Comparison of ENCODE assay signal across 1 cellular context in the genomic region with DNA sequence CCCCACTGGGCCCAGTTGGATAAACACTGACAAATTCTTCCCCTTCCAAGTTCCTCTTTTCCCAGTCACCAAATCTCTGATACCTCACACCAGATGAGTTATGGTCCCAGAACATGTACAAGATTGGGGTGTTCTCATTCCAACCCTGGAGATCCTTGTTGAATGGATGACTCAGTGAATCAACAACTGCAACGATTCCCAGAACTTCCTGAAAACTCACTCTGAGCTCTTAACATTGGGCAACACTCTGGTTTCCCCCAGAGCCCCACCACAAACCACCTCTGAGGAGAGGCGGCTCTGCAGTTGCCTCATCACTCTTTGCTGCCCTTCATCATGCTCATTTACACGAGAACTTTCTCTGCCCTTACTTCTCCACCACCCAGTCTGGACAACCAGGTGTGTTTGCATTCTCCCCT.
TF ChIP-seq lines count a peak whose summit lies in the region.

No MANE protein-coding gene starts in this region.

TF ChIP-seq in K562, 482 proteins besides CTCF, POLR2A, EP300 and RAD21 (continued from another document and continues in another):
- TF ChIP-seq, protein P1, sequence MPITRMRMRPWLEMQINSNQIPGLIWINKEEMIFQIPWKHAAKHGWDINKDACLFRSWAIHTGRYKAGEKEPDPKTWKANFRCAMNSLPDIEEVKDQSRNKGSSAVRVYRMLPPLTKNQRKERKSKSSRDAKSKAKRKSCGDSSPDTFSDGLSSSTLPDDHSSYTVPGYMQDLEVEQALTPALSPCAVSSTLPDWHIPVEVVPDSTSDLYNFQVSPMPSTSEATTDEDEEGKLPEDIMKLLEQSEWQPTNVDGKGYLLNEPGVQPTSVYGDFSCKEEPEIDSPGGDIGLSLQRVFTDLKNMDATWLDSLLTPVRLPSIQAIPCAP (CRISPR knock-in tag; IDR thresholded peaks at IDR 0.05; ENCODE audit: borderline replicate concordance) = no peak
- TF ChIP-seq, protein P2, sequence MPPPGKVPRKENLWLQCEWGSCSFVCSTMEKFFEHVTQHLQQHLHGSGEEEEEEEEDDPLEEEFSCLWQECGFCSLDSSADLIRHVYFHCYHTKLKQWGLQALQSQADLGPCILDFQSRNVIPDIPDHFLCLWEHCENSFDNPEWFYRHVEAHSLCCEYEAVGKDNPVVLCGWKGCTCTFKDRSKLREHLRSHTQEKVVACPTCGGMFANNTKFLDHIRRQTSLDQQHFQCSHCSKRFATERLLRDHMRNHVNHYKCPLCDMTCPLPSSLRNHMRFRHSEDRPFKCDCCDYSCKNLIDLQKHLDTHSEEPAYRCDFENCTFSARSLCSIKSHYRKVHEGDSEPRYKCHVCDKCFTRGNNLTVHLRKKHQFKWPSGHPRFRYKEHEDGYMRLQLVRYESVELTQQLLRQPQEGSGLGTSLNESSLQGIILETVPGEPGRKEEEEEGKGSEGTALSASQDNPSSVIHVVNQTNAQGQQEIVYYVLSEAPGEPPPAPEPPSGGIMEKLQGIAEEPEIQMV (tag; conservative IDR thresholded peaks at IDR 0.05; ENCODE audit: low read depth) = 0 out of 2 replicates have a peak, but pooled peaks have one; percentile 13
- no peak for TF ChIP-seq SP1 (CRISPR knock-in tag; IDR thresholded peaks at IDR 0.05)
- TF ChIP-seq YY1 (IDR thresholded peaks at IDR 0.05; ENCODE audit: borderline replicate concordance in 1 of 3, control insufficient read depth in 1 of 3, extremely low read depth in 1 of 3, insufficient read depth in 3 of 3, insufficient read length in 1 of 3, insufficient replicate concordance in 2 of 3, low read depth in 1 of 3, low read length in 2 of 3) = no peak
- no peak for TF ChIP-seq HNRNPK (IDR thresholded peaks at IDR 0.05; ENCODE audit: low read depth, low read length, poor library complexity, severe bottlenecking)
- peak; percentile 39; the same call in 1 of the 2 replicates for TF ChIP-seq LEF1 (IDR thresholded peaks at IDR 0.05)
- TF ChIP-seq MEIS2 (IDR thresholded peaks at IDR 0.05; ENCODE audit: partially characterized antibody) = peak; percentile 97
- TF ChIP-seq EZH2 (IDR thresholded peaks at IDR 0.05; ENCODE audit: borderline replicate concordance, low read depth, low read length) = no peak
- TF ChIP-seq CXXC5 (CRISPR knock-in tag; IDR thresholded peaks at IDR 0.05) = no peak
- TF ChIP-seq HNRNPLL (IDR thresholded peaks at IDR 0.05; ENCODE audit: low read depth, low read length, poor library complexity, severe bottlenecking) = no peak
- TF ChIP-seq GATA2 (CRISPR knock-in tag; IDR thresholded peaks at IDR 0.05) = no peak
- TF ChIP-seq TCF7L2 (IDR thresholded peaks at IDR 0.05; ENCODE audit: low read depth, low read length) = no peak
- TF ChIP-seq, protein P3, sequence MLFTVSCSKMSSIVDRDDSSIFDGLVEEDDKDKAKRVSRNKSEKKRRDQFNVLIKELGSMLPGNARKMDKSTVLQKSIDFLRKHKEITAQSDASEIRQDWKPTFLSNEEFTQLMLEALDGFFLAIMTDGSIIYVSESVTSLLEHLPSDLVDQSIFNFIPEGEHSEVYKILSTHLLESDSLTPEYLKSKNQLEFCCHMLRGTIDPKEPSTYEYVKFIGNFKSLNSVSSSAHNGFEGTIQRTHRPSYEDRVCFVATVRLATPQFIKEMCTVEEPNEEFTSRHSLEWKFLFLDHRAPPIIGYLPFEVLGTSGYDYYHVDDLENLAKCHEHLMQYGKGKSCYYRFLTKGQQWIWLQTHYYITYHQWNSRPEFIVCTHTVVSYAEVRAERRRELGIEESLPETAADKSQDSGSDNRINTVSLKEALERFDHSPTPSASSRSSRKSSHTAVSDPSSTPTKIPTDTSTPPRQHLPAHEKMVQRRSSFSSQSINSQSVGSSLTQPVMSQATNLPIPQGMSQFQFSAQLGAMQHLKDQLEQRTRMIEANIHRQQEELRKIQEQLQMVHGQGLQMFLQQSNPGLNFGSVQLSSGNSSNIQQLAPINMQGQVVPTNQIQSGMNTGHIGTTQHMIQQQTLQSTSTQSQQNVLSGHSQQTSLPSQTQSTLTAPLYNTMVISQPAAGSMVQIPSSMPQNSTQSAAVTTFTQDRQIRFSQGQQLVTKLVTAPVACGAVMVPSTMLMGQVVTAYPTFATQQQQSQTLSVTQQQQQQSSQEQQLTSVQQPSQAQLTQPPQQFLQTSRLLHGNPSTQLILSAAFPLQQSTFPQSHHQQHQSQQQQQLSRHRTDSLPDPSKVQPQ (CRISPR knock-in tag; IDR thresholded peaks at IDR 0.05; ENCODE audit: borderline replicate concordance) = no peak
- TF ChIP-seq, protein P4, sequence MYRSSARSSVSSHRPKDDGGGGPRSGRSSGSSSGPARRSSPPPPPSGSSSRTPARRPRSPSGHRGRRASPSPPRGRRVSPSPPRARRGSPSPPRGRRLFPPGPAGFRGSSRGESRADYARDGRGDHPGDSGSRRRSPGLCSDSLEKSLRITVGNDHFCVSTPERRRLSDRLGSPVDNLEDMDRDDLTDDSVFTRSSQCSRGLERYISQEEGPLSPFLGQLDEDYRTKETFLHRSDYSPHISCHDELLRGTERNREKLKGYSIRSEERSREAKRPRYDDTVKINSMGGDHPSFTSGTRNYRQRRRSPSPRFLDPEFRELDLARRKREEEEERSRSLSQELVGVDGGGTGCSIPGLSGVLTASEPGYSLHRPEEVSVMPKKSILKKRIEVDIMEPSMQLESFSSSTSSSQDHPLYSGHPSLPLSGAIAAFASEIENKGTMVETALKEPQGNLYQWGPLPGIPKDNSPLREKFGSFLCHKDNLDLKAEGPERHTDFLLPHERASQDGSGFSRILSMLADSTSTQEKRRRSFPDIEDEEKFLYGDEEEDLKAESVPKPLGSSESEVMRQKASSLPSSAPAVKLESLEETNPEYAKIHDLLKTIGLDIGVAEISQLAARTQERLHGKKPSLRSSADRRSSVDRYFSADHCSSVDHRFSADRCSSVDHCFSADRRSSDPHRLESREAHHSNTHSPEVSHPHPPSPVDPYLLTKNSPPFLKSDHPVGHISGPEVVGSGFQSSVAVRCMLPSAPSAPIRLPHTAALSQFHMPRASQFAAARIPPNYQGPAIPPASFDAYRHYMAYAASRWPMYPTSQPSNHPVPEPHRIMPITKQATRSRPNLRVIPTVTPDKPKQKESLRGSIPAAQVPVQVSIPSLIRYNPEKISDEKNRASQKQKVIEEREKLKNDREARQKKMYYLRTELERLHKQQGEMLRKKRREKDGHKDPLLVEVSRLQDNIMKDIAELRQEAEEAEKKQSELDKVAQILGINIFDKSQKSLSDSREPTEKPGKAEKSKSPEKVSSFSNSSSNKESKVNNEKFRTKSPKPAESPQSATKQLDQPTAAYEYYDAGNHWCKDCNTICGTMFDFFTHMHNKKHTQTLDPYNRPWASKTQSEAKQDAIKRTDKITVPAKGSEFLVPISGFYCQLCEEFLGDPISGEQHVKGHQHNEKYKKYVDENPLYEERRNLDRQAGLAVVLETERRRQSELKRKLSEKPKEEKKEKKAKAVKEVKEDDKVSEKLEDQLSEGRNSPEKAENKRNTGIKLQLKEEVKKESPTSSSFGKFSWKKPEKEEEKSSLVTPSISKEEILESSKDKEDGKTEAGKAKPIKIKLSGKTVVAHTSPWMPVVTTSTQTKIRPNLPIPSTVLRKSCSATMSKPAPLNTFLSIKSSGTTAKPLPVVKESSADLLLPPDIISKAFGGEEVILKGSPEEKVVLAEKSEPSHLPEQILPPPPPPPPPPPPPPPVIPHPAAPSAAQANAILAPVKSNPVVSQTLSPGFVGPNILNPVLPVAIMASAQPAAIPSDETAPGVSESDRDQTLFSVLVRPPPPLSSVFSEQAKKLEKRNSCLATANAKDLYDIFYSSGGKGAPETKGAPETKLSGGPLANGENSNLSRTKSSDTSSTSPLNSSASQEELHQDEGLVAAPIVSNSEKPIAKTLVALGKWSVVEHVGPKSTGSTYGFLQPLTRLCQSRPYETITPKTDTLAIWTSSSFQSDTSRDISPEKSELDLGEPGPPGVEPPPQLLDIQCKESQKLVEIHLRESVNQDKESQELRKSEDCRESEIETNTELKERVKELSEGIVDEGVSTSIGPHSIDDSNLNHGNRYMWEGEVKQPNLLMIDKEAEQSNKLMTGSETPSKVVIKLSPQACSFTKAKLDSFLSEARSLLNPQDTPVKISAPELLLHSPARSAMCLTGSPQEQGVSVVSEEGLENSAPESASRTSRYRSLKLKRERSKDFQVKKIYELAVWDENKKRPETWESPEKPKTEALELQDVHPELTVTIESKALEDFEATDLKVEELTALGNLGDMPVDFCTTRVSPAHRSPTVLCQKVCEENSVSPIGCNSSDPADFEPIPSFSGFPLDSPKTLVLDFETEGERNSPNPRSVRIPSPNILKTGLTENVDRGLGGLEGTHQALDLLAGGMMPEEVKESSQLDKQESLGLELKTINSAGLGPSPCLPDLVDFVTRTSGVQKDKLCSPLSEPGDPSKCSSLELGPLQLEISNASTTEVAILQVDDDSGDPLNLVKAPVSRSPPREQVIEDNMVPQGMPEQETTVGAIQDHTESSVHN (IDR thresholded peaks at IDR 0.05; ENCODE audit: borderline replicate concordance in 1 of 2, low read depth in 1 of 2) = peak in 1 of 2 experiments; percentile 61; a peak in 2 of 4 replicates
- no peak for TF ChIP-seq ZNF41 (CRISPR knock-in tag; conservative IDR thresholded peaks at IDR 0.05)
- TF ChIP-seq, protein P5, sequence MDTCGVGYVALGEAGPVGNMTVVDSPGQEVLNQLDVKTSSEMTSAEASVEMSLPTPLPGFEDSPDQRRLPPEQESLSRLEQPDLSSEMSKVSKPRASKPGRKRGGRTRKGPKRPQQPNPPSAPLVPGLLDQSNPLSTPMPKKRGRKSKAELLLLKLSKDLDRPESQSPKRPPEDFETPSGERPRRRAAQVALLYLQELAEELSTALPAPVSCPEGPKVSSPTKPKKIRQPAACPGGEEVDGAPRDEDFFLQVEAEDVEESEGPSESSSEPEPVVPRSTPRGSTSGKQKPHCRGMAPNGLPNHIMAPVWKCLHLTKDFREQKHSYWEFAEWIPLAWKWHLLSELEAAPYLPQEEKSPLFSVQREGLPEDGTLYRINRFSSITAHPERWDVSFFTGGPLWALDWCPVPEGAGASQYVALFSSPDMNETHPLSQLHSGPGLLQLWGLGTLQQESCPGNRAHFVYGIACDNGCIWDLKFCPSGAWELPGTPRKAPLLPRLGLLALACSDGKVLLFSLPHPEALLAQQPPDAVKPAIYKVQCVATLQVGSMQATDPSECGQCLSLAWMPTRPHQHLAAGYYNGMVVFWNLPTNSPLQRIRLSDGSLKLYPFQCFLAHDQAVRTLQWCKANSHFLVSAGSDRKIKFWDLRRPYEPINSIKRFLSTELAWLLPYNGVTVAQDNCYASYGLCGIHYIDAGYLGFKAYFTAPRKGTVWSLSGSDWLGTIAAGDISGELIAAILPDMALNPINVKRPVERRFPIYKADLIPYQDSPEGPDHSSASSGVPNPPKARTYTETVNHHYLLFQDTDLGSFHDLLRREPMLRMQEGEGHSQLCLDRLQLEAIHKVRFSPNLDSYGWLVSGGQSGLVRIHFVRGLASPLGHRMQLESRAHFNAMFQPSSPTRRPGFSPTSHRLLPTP (IDR thresholded peaks at IDR 0.05; ENCODE audit: borderline replicate concordance, extremely low read depth, insufficient read length) = no peak
- no peak for TF ChIP-seq BRF1 (IDR thresholded peaks at IDR 0.05; ENCODE audit: borderline replicate concordance, extremely low read depth, insufficient read length)
- TF ChIP-seq TARDBP (IDR thresholded peaks at IDR 0.05) = no peak; the same call in 1 of the 2 replicates
- TF ChIP-seq HDAC1 (IDR thresholded peaks at IDR 0.05) = peak in 1 of 2 experiments; percentile 77; a peak in 2 of 4 replicates
- no peak for TF ChIP-seq CREM (IDR thresholded peaks at IDR 0.05; ENCODE audit: low read depth)
- TF ChIP-seq SRF (CRISPR knock-in tag; IDR thresholded peaks at IDR 0.05) = no peak
- TF ChIP-seq, protein P6, sequence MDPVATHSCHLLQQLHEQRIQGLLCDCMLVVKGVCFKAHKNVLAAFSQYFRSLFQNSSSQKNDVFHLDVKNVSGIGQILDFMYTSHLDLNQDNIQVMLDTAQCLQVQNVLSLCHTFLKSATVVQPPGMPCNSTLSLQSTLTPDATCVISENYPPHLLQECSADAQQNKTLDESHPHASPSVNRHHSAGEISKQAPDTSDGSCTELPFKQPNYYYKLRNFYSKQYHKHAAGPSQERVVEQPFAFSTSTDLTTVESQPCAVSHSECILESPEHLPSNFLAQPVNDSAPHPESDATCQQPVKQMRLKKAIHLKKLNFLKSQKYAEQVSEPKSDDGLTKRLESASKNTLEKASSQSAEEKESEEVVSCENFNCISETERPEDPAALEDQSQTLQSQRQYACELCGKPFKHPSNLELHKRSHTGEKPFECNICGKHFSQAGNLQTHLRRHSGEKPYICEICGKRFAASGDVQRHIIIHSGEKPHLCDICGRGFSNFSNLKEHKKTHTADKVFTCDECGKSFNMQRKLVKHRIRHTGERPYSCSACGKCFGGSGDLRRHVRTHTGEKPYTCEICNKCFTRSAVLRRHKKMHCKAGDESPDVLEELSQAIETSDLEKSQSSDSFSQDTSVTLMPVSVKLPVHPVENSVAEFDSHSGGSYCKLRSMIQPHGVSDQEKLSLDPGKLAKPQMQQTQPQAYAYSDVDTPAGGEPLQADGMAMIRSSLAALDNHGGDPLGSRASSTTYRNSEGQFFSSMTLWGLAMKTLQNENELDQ (CRISPR knock-in tag; IDR thresholded peaks at IDR 0.05; ENCODE audit: borderline replicate concordance) = no peak
- TF ChIP-seq TEAD2 (tag; IDR thresholded peaks at IDR 0.05) = no peak
- TF ChIP-seq, protein P7, sequence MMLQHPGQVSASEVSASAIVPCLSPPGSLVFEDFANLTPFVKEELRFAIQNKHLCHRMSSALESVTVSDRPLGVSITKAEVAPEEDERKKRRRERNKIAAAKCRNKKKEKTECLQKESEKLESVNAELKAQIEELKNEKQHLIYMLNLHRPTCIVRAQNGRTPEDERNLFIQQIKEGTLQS (IDR thresholded peaks at IDR 0.05) = peak; percentile 92
- TF ChIP-seq, protein P7 (CRISPR knock-in tag; conservative IDR thresholded peaks at IDR 0.05) = no peak
- TF ChIP-seq MECOM (CRISPR knock-in tag; IDR thresholded peaks at IDR 0.05) = no peak
- TF ChIP-seq, protein P8, sequence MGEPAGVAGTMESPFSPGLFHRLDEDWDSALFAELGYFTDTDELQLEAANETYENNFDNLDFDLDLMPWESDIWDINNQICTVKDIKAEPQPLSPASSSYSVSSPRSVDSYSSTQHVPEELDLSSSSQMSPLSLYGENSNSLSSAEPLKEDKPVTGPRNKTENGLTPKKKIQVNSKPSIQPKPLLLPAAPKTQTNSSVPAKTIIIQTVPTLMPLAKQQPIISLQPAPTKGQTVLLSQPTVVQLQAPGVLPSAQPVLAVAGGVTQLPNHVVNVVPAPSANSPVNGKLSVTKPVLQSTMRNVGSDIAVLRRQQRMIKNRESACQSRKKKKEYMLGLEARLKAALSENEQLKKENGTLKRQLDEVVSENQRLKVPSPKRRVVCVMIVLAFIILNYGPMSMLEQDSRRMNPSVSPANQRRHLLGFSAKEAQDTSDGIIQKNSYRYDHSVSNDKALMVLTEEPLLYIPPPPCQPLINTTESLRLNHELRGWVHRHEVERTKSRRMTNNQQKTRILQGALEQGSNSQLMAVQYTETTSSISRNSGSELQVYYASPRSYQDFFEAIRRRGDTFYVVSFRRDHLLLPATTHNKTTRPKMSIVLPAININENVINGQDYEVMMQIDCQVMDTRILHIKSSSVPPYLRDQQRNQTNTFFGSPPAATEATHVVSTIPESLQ (CRISPR knock-in tag; IDR thresholded peaks at IDR 0.05) = no peak
- TF ChIP-seq, protein P9, sequence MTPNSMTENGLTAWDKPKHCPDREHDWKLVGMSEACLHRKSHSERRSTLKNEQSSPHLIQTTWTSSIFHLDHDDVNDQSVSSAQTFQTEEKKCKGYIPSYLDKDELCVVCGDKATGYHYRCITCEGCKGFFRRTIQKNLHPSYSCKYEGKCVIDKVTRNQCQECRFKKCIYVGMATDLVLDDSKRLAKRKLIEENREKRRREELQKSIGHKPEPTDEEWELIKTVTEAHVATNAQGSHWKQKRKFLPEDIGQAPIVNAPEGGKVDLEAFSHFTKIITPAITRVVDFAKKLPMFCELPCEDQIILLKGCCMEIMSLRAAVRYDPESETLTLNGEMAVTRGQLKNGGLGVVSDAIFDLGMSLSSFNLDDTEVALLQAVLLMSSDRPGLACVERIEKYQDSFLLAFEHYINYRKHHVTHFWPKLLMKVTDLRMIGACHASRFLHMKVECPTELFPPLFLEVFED (CRISPR knock-in tag; conservative IDR thresholded peaks at IDR 0.05) = no peak
